Comparison of ENCODE assay signal across 22 cellular contexts in genomic region chr7:44711528-44711927, GRCh38. TPM values are rescaled to one million over a fixed set of nuclear protein-coding genes. Genes with fewer than 3 reads are reported as not detected.
DNase-seq lines count a peak whose midpoint lies in the region; ATAC-seq and TF ChIP-seq lines count a peak whose summit lies in the region.
"Had no signal": no experiment of that assay in that cellular context is flagged by ENCODE, and none has a peak within 500 bp of the region (broad histone marks: within the 10 kb centered on the region; RNA-seq: fewer than 3 reads in every experiment).

No MANE protein-coding gene starts in this region.

- H3K9me3 ChIP-seq in left ventricle myocardium inferior (replicated peaks), result no peaks in the 10 kb centered on the region
- H3K9me3 ChIP-seq in IMR-90 (ENCODE audit: control insufficient read depth, insufficient read depth, low read length), result no peaks in the 10 kb centered on the region
- H3K9me3 ChIP-seq in spleen, result no peaks in the 10 kb centered on the region
- H3K9me3 ChIP-seq: SJCRH30, tibial artery had no signal

- H3K14ac ChIP-seq in IMR-90 (replicated peaks; ENCODE audit: low read depth, low read length), result peak overlapping the region; percentile 20; the same call in 1 of the 2 replicates

- TF ChIP-seq CTCF in left ventricle myocardium inferior (IDR thresholded peaks at IDR 0.05; ENCODE audit: borderline replicate concordance), result no peak
- TF ChIP-seq CTCF in IMR-90 (conservative IDR thresholded peaks at IDR 0.05; ENCODE audit: low read depth, low read length), result no peak
- TF ChIP-seq CTCF in spleen (IDR thresholded peaks at IDR 0.05 in 8 of 11, conservative IDR thresholded peaks at IDR 0.05 in 3 of 11), result no peak
- no peak for TF ChIP-seq CTCF in foreskin keratinocyte (conservative IDR thresholded peaks at IDR 0.05)

- in situ Hi-C loops in IMR-90 (cut with MboI; ENCODE audit: low sequenced_read_pairs), result no loop called here

- TF ChIP-seq POLR2A in IMR-90 (IDR thresholded peaks at IDR 0.05; ENCODE audit: low read depth, low read length) (no peak), spleen (IDR thresholded peaks at IDR 0.05) (no peak)

- intact Hi-C loops in left ventricle myocardium inferior (cut with micrococcal nuclease) (no loop called here), Right ventricle myocardium inferior (cut with DNase I) (no loop called here), IMR-90 (cut with micrococcal nuclease) (no loop called here), spleen (cut with DNase I; ENCODE audit: low total_unique reads) (no loop called here)

- no peaks in the 10 kb centered on the region for H4K20me1 ChIP-seq in IMR-90 (ENCODE audit: insufficient read depth, low read length)

- POLR2A ChIA-PET in IMR-90 (lab: Charles Lee; ENCODE audit: unreplicated experiment), result no interaction called here

- CTCF ChIA-PET in IMR-90 (lab: Yijun Ruan, JAX), result no interaction called here

- no peak overlapping the region for H2AK9ac ChIP-seq in IMR-90 (replicated peaks; ENCODE audit: low read depth, low read length, poor library complexity)

- no peak overlapping the region for H4K5ac ChIP-seq in IMR-90 (ENCODE audit: low read depth, low read length)

- no peak overlapping the region for H2BK20ac ChIP-seq in IMR-90 (ENCODE audit: low read depth, low read length)

- H2BK120ac ChIP-seq in IMR-90 (ENCODE audit: low read depth, low read length), result no peak overlapping the region

- H4K8ac ChIP-seq in IMR-90 (ENCODE audit: low read depth in 2 of 2, low read length in 2 of 2), result no peak overlapping the region

- no peak overlapping the region; the same call in 1 of the 2 replicates for H3K56ac ChIP-seq in IMR-90 (ENCODE audit: extremely low read depth, insufficient read depth, low read length)

- H3K4me1 ChIP-seq in left ventricle myocardium inferior (peaks cover 37% of the 10 kb centered on the region), IMR-90 (ENCODE audit: control insufficient read depth, insufficient read depth, low read length) (peaks cover 3% of the 10 kb centered on the region), spleen (no peaks in the 10 kb centered on the region), foreskin keratinocyte (no peaks in the 10 kb centered on the region)
- H3K4me1 ChIP-seq: SJCRH30, tibial artery had no signal

- no peak overlapping the region for H2BK5ac ChIP-seq in IMR-90 (ENCODE audit: low read depth, low read length, poor library complexity, severe bottlenecking)

- H3K18ac ChIP-seq in IMR-90 (ENCODE audit: low read depth, low read length), result no peak overlapping the region

- H3K4ac ChIP-seq in IMR-90 (ENCODE audit: low read depth, low read length), result no peak overlapping the region

- H3K36me3 ChIP-seq in left ventricle myocardium inferior, result peaks cover 34% of the 10 kb centered on the region
- H3K36me3 ChIP-seq in IMR-90 (ENCODE audit: control insufficient read depth, insufficient read depth, low read length), result peaks cover 24% of the 10 kb centered on the region
- H3K36me3 ChIP-seq in spleen, result peaks cover 0 to 43% (median 35%) of the 10 kb centered on the region in 6 donors
- H3K36me3 ChIP-seq: SJCRH30 had no signal

- H2BK15ac ChIP-seq in IMR-90 (ENCODE audit: low read depth, low read length), result no peak overlapping the region

- peak overlapping the region; percentile 59 for H3K27ac ChIP-seq in left ventricle myocardium inferior (replicated peaks)
- H3K27ac ChIP-seq in IMR-90 (ENCODE audit: insufficient read depth, low read length), result no peak overlapping the region
- peak overlapping the region in 1 of 8 donors; percentile 8 for H3K27ac ChIP-seq in spleen
- H3K27ac ChIP-seq in foreskin keratinocyte, result no peak overlapping the region
- H3K27ac ChIP-seq: SJCRH30, tibial artery, WERI-Rb-1 had no signal

- no TSS peak for BruUV-seq in IMR-90 (replicated peaks; lab: Mats Ljungman, UMichigan)

- H3K27me3 ChIP-seq in left ventricle myocardium inferior (ENCODE audit: low read depth) (no peaks in the 10 kb centered on the region), IMR-90 (ENCODE audit: control insufficient read depth, insufficient read depth, low read length) (no peaks in the 10 kb centered on the region), spleen (replicated peaks in 1 of 7) (no peaks in the 10 kb centered on the region), foreskin keratinocyte (no peaks in the 10 kb centered on the region)
- H3K27me3 ChIP-seq: dorsolateral prefrontal cortex, SJCRH30, tibial artery had no signal

- H3K79me1 ChIP-seq in IMR-90 (ENCODE audit: low read depth in 1 of 2, low read length in 2 of 2), result no peaks in the 10 kb centered on the region

- dilution Hi-C loops in IMR-90 (cut with HindIII; ENCODE audit: low sequenced_read_pairs, unreplicated experiment), result no loop called here

- 96% methylated on average over 3 of the region's 5 CpGs; no CpG with 5 or more reads in 1 of the 2 experiments for WGBS in IMR-90 (ENCODE audit: extremely low coverage in 2 of 2, insufficient read length in 1 of 2), 2 experiments
- whole genome bisulfite sequencing in spleen, 5 donors, result 68 to 83% (median 75%) methylated on average over 5 of the region's 5 CpGs

- peaks cover 11% of the 10 kb centered on the region for H3K9me1 ChIP-seq in IMR-90 (ENCODE audit: insufficient read depth, low read length)

- ATAC-seq in Right ventricle myocardium inferior (no peak), IMR-90 (ENCODE audit: low read depth) (no peak), esophagus mucosa (peak; percentile 12), foreskin keratinocyte (no peak), HG03045 (IDR thresholded peaks at IDR 0.05; ENCODE audit: unreplicated experiment) (no peak)
- ATAC-seq: natural killer cell treated with Interleukin-12 subunit alpha and Interleukin-12 subunit beta and Interleukin-15 and Interleukin-18, amount 100 ng/mL, for 72 hours had no signal

- no peak for TF ChIP-seq RAD21 in IMR-90 (IDR thresholded peaks at IDR 0.05; ENCODE audit: low read length)

- H2AK5ac ChIP-seq in IMR-90 (ENCODE audit: low read depth, low read length), result peak overlapping the region; percentile 72

- no peak overlapping the region for H3K4me2 ChIP-seq in IMR-90 (ENCODE audit: low read depth, low read length)

- DNase-seq in left ventricle myocardium inferior (no peak), Right ventricle myocardium inferior (ENCODE audit: missing footprints) (no peak), IMR-90 (no peak), spleen (peak; percentile 47), foreskin keratinocyte (no peak)
- DNase-seq in activated CD8-positive, alpha-beta memory T cell treated with anti-CD3 and anti-CD28 coated beads for 24 hours, result no peak
- DNase-seq: activated CD4-positive, alpha-beta T cell treated with anti-CD3 and anti-CD28 coated beads, Interleukin-2, amount 50 U/mL, for 1 hour; activated CD8-positive, alpha-beta memory T cell treated with anti-CD3 and anti-CD28 coated beads, Interleukin-2, amount 50 U/mL, for 48 hours; activated gamma-delta T cell; amniotic stem cell; HCEC 1CT; kidney glomerular epithelial cell; NCI-H524 treated with DMSO at 0.1 percent for 48 hours; SJCRH30; stimulated activated naive CD4-positive, alpha-beta T cell treated with Interleukin-2 at 50 U/mL for 16 hours; WERI-Rb-1 had no signal

- H2AFZ ChIP-seq in IMR-90 (replicated peaks; ENCODE audit: low read length, poor library complexity), result no peak overlapping the region

- H3K9ac ChIP-seq in IMR-90 (ENCODE audit: low read depth, low read length), result no peak overlapping the region

- H4K91ac ChIP-seq in IMR-90 (ENCODE audit: insufficient read depth, low read depth, low read length), result no peak overlapping the region

- 0 out of 2 replicates have a peak overlapping the region, but pooled peaks have one; percentile 34 for H3K23ac ChIP-seq in IMR-90 (ENCODE audit: low read depth, low read length)

- H3K4me3 ChIP-seq in left ventricle myocardium inferior (no peak overlapping the region), IMR-90 (ENCODE audit: insufficient read depth, low read depth, low read length) (no peak overlapping the region), spleen (no peak overlapping the region)
- H3K4me3 ChIP-seq: dorsolateral prefrontal cortex, SJCRH30, skin epidermis, tibial artery had no signal

TF ChIP-seq in IMR-90, 13 proteins besides CTCF, POLR2A, EP300 and RAD21:
- TF ChIP-seq RFX5 (IDR thresholded peaks at IDR 0.05; ENCODE audit: low read depth, low read length) (no peak), CEBPB (IDR thresholded peaks at IDR 0.05; ENCODE audit: low read depth, low read length) (no peak)

RNA-seq across cellular contexts. Expression of gene ZMIZ2, which starts 37.1 kb away (rescaled TPM):
- 62.7 TPM for total RNA-seq in left ventricle myocardium inferior
- total RNA-seq in Right ventricle myocardium inferior, result 62.2 TPM
- total RNA-seq in IMR-90 (2012; rRNA removed), result 2.8 and 3.0 TPM in 2 replicates
- 22.9 and 24.0 TPM in 2 replicates for polyA plus RNA-seq in IMR-90 (2012; rRNA removed)
- polyA plus RNA-seq in IMR-90 (2012; cell fraction: cytosol; rRNA removed), result 6.2 and 11.7 TPM in 2 replicates
- 98.7 and 169 TPM in 2 replicates for polyA plus RNA-seq in IMR-90 (2012; cell fraction: nucleus; rRNA removed; ENCODE audit: low replicate concordance)
- total RNA-seq in esophagus mucosa, result 34.0 TPM
- 100 to 1,000 TPM in 4 of 7 donors, 10 to 100 TPM in 3; 35.6 to 160 (median 125) TPM for total RNA-seq in spleen
- polyA plus RNA-seq in spleen, result 10 to 100 TPM; 27.7 to 95.7 (median 64.5) TPM
- 15.1 and 17.7 TPM in 2 replicates for total RNA-seq in foreskin keratinocyte
- 17.7 and 19.1 TPM in 2 replicates for polyA plus RNA-seq in foreskin keratinocyte
